In genomic region chr20:60168963-60169362, GRCh38 we compare ENCODE assay signal across 24 cellular contexts.
"Had no signal": no experiment of that assay in that cellular context is flagged by ENCODE, and none has a peak within 500 bp of the region (broad histone marks: within the 10 kb centered on the region; RNA-seq: fewer than 3 reads in every experiment).

No MANE protein-coding gene starts in this region.

- DNase-seq: colonic mucosa; cortex of kidney; effector CD8-positive, alpha-beta T cell; effector memory CD8-positive, alpha-beta T cell; endodermal cell; erythroblast; esophagus squamous epithelium; foreskin fibroblast; foreskin melanocyte; gastrocnemius medialis; glutamatergic neuron; head of caudate nucleus; heart right ventricle; hippocampal formation; left cardiac atrium; left lung; left ventricle myocardium superior; lower lobe of right lung; mesenchymal stem cell; mucosa of descending colon had no signal

- H3K9me3 ChIP-seq: colonic mucosa, esophagus squamous epithelium, gastrocnemius medialis, left lung, lower lobe of right lung, mucosa of descending colon had no signal

- H3K27me3 ChIP-seq: esophagus squamous epithelium, gastrocnemius medialis, left lung had no signal

- H3K36me3 ChIP-seq: colonic mucosa, esophagus squamous epithelium, gastrocnemius medialis, heart right ventricle, left lung, lower lobe of right lung had no signal

- H3K27ac ChIP-seq: colonic mucosa, epithelial cell of prostate, esophagus squamous epithelium, gastrocnemius medialis, heart right ventricle, left lung, lower lobe of right lung had no signal

- H3K4me3 ChIP-seq: colonic mucosa, esophagus squamous epithelium, gastrocnemius medialis, heart right ventricle, left lung, lower lobe of right lung, mucosa of descending colon had no signal

- FAIRE-seq: endometrium, islet of Langerhans, keratinocyte had no signal
